Comparison of ENCODE assay signal across 8 cellular contexts in the genomic region with DNA sequence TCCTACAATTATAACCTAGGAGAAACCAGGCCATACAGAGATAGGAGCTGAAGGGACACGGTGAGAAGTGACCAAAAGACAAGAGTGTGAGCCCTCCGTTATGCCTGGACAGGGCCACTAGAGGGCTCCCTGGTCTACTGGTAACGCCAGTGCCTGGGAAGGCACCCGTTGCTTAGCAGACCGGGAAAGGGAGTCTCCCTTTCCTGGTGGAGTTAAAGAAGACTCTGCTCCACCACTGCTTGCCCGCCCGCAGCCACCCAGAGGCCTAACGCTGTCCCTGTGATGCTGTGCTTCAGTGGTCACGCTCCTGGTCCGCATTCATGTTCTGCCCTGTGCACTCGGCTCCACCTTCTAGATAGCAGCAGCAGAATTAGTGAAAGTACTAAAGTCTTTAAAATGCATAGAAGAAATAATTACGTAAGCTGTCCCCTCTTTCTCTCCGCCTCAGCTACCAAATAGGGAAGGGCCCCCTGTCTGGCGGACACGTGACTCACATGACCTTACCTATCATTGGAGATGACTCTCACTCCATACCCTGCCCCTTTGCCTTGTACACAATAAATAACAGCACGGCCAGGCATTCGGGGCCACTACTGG. TPM values are rescaled to one million over a fixed set of nuclear protein-coding genes. Genes with fewer than 3 reads are reported as not detected.
DNase-seq lines count a peak whose midpoint lies in the region; ATAC-seq, FAIRE-seq and TF ChIP-seq lines count a peak whose summit lies in the region.

No MANE protein-coding gene starts in this region.

- H3K27me3 Mint-ChIP-seq in activated CD4-positive, alpha-beta T cell treated with anti-CD3 and anti-CD28 coated beads for 36 hours = peaks cover 2% of the 10 kb centered on the region

- H3K27me3 ChIP-seq in HepG2 (ENCODE audit: control insufficient read depth in 1 of 2, insufficient read depth in 2 of 2, low read length in 2 of 2) = peaks cover 0 to 7% of the 10 kb centered on the region in 2 experiments; a peak in 3 of 5 replicates

- TF ChIP-seq RAD21 in HepG2 (CRISPR knock-in tag; IDR thresholded peaks at IDR 0.05) = peak; percentile 91

- peak; percentile 80 for DNase-seq in DMS114 treated with DMSO at 0.1 percent for 48 hours (lab: John Stamatoyannopoulos, UW; ENCODE audit: unreplicated experiment)
- DNase-seq in NCI-H446 treated with DMSO at 0.1 percent for 48 hours (lab: John Stamatoyannopoulos, UW) = peak; percentile 54
- peak; percentile 80 for DNase-seq in activated CD4-positive, alpha-beta T cell treated with anti-CD3 and anti-CD28 coated beads for 36 hours
- peak; percentile 82 for DNase-seq in coronary artery (ENCODE audit: low spot score)
- peak; percentile 80 for DNase-seq in HepG2 (ENCODE audit: low spot score)
- peak; percentile 62 to 69 for DNase-seq in stimulated activated CD4-positive, alpha-beta T cell treated with anti-CD3 and anti-CD28 coated beads, Interleukin-2, amount 100 ng/mL, for 48 hours
- no peak for DNase-seq in 8988T

- H3K9ac ChIP-seq in HepG2 (ENCODE audit: insufficient read depth, low read depth, low read length) = no peak overlapping the region

- H3K4me3 ChIP-seq in coronary artery (peak overlapping the region; percentile 58), HepG2 (replicated peaks in 1 of 3; ENCODE audit: insufficient read depth in 1 of 3, low read depth in 2 of 3, low read length in 3 of 3) (peak overlapping the region in 2 of 3 experiments; percentile 17 to 29; a peak in 1 of 6 replicates)

- H3K4me1 ChIP-seq in HepG2 (ENCODE audit: insufficient read depth, low read length) = peaks cover 6% of the 10 kb centered on the region; the same call in 1 of the 2 replicates

- BruUV-seq in HepG2 (replicated peaks; lab: Mats Ljungman, UMichigan) = no TSS peak

- TF ChIP-seq POLR2A in HepG2 (IDR thresholded peaks at IDR 0.05; ENCODE audit: insufficient read depth in 1 of 2, low read depth in 2 of 2, low read length in 2 of 2) = no peak

- TF ChIP-seq EP300 in HepG2 (IDR thresholded peaks at IDR 0.05; ENCODE audit: low read depth in 2 of 2, low read length in 2 of 2) (no peak), HepG2 (CRISPR knock-in tag; IDR thresholded peaks at IDR 0.05; ENCODE audit: borderline replicate concordance) (no peak)

- no peaks in the 10 kb centered on the region for H3K9me3 Mint-ChIP-seq in activated CD4-positive, alpha-beta T cell treated with anti-CD3 and anti-CD28 coated beads for 36 hours (ENCODE audit: low read depth)

- intact Hi-C loops in activated CD4-positive, alpha-beta T cell treated with anti-CD3 and anti-CD28 coated beads for 36 hours (cut with DNase I, micrococcal nuclease) = loop anchor here (2.0 to 10.0 kb wide), 3 partner anchors 58 to 341 kb away; no protein-coding TSS in a partner anchor
- intact Hi-C loops in HepG2 (cut with micrococcal nuclease; ENCODE audit: unreplicated experiment) = loop anchor here (1.0 kb wide), 1 partner anchor 43 kb away; no protein-coding TSS in a partner anchor

- H2AFZ ChIP-seq in HepG2 (ENCODE audit: low read length) = no peak overlapping the region

- ATAC-seq in HG02943 (IDR thresholded peaks at IDR 0.05; ENCODE audit: low read depth, unreplicated experiment) (peak; percentile 62), HepG2 (peak; percentile 96)
- peak; percentile 75 for ATAC-seq in activated CD4-positive, alpha-beta T cell treated with anti-CD3 and anti-CD28 coated beads for 36 hours

- no peaks in the 10 kb centered on the region for H4K20me1 ChIP-seq in HepG2 (ENCODE audit: insufficient read depth, low read length)

- H3K4me2 ChIP-seq in HepG2 (ENCODE audit: low read depth, low read length) = peak overlapping the region; percentile 68

- H3K4me1 Mint-ChIP-seq in activated CD4-positive, alpha-beta T cell treated with anti-CD3 and anti-CD28 coated beads for 36 hours = peaks cover 9% of the 10 kb centered on the region

- POLR2A ChIA-PET in activated CD4-positive, alpha-beta T cell treated with anti-CD3 and anti-CD28 coated beads for 36 hours (lab: Charles Lee) = no interaction called here
- POLR2A ChIA-PET in HepG2 (lab: Yijun Ruan, JAX) = interaction anchor here (1.0 to 1.3 kb wide), 3 partner anchors 43 to 62 kb away, joined by 3 to 4 read pairs (median 4); no protein-coding TSS in a partner anchor

- peak overlapping the region; percentile 6 for H3K27ac Mint-ChIP-seq in activated CD4-positive, alpha-beta T cell treated with anti-CD3 and anti-CD28 coated beads for 36 hours

- H3K4me3 Mint-ChIP-seq in activated CD4-positive, alpha-beta T cell treated with anti-CD3 and anti-CD28 coated beads for 36 hours = peak overlapping the region; percentile 71

- peak; percentile 88 for FAIRE-seq in HepG2 (lab: Jason Lieb, UNC)

- H3K79me2 ChIP-seq in HepG2 (ENCODE audit: insufficient read depth, low read length) = no peaks in the 10 kb centered on the region

- no peaks in the 10 kb centered on the region for H3K36me3 ChIP-seq in HepG2 (replicated peaks in 1 of 2; ENCODE audit: control insufficient read depth in 1 of 2, insufficient read depth in 2 of 2, low read length in 2 of 2)

- TF ChIP-seq CTCF in coronary artery (IDR thresholded peaks at IDR 0.05) (peak; percentile 83), HepG2 (CRISPR knock-in tag; IDR thresholded peaks at IDR 0.05) (peak; percentile 95)

- no peaks in the 10 kb centered on the region for H3K36me3 Mint-ChIP-seq in activated CD4-positive, alpha-beta T cell treated with anti-CD3 and anti-CD28 coated beads for 36 hours (ENCODE audit: low read depth)

- CTCF ChIA-PET in activated CD4-positive, alpha-beta T cell treated with anti-CD3 and anti-CD28 coated beads for 36 hours (lab: Charles Lee) = interaction anchor here (0.6 to 2.4 kb wide), 12 partner anchors 11 to 341 kb away, joined by 3 to 10 read pairs (median 4); a partner anchor contains a TSS
- CTCF ChIA-PET in HepG2 (lab: Yijun Ruan, JAX; ENCODE audit: low intra/inter-chr PET ratio, low total read pairs) = interaction anchor here (0.7 to 1.9 kb wide), 4 partner anchors 42 to 660 kb away, joined by 3 to 7 read pairs (median 4); no protein-coding TSS in a partner anchor

- in situ Hi-C loops in HepG2 (cut with HindIII; ENCODE audit: extremely low pct_ligation_motif_present, low pct_unique_long_range_greater_than_20kb) = no loop called here

- 10% methylated on average over 15 of the region's 17 CpGs for WGBS in HepG2 (ENCODE audit: low lambda C conversion rate)

- no peaks in the 10 kb centered on the region for H3K9me3 ChIP-seq in HepG2 (ENCODE audit: low read length)

- no peak overlapping the region for H3K27ac ChIP-seq in coronary artery
- H3K27ac ChIP-seq in HepG2 (ENCODE audit: extremely low read length, insufficient read depth, low read length) = no peak overlapping the region

RNA-seq across cellular contexts. Expression of a gene that starts 32.5 kb away (rescaled TPM):
- 10 to 100 TPM; 67.2 to 78.7 TPM for total RNA-seq in activated CD4-positive, alpha-beta T cell treated with anti-CD3 and anti-CD28 coated beads for 36 hours
- 118 and 194 TPM in 2 replicates for total RNA-seq in HepG2 (2016; rRNA removed; fragmentation: Illumina TruSeq; extraction: Trizol)
- 89.6 and 109 TPM in 2 replicates for total RNA-seq in HepG2 (2016; cell fraction: cytosol; rRNA removed; fragmentation: Illumina TruSeq; extraction: Trizol; ENCODE audit: low read depth)
- 120 and 181 TPM in 2 replicates for total RNA-seq in HepG2 (2016; cell fraction: insoluble cytoplasmic fraction; rRNA removed; fragmentation: Illumina TruSeq; extraction: Trizol)
- 185 and 203 TPM in 2 replicates for total RNA-seq in HepG2 (2016; cell fraction: membrane; rRNA removed; fragmentation: Illumina TruSeq; extraction: Trizol)
- total RNA-seq in HepG2 (2016; cell fraction: nucleus; rRNA removed; fragmentation: Illumina TruSeq; extraction: Trizol) = 159 and 179 TPM in 2 replicates
- polyA plus RNA-seq in HepG2 (2011; rRNA removed) = 167 and 220 TPM in 2 replicates
- polyA plus RNA-seq in HepG2 (2011; cell fraction: cytosol; rRNA removed) = 151 and 187 TPM in 2 replicates
- polyA plus RNA-seq in HepG2 (2011; cell fraction: nucleus; rRNA removed) = 68.9 and 73.8 TPM in 2 replicates
- polyA plus RNA-seq in HepG2 (2012) = 149 and 242 TPM in 2 replicates
- 230 and 315 TPM in 2 replicates for polyA plus RNA-seq in HepG2 (2016; cell fraction: cytosol; fragmentation: Illumina TruSeq; extraction: Trizol; ENCODE audit: low read depth)
- 186 and 202 TPM in 2 replicates for polyA plus RNA-seq in HepG2 (2016; cell fraction: insoluble cytoplasmic fraction; fragmentation: Illumina TruSeq; extraction: Trizol; ENCODE audit: low read depth)
- 266 and 311 TPM in 2 replicates for polyA plus RNA-seq in HepG2 (2016; cell fraction: membrane; fragmentation: Illumina TruSeq; extraction: Trizol; ENCODE audit: low read depth)
- 443 and 455 TPM in 2 replicates for polyA plus RNA-seq in HepG2 (2016; cell fraction: nucleus; fragmentation: Illumina TruSeq; extraction: Trizol; ENCODE audit: insufficient read depth, low read depth)
- polyA minus RNA-seq in HepG2 (2011; rRNA and poly(A)+ RNA removed; ENCODE audit: low replicate concordance) = 133 and 182 TPM in 2 replicates
- polyA minus RNA-seq in HepG2 (2011; cell fraction: cytosol; rRNA and poly(A)+ RNA removed) = 108 and 113 TPM in 2 replicates
- polyA minus RNA-seq in HepG2 (2011; cell fraction: nucleus; rRNA and poly(A)+ RNA removed) = 69.6 and 80.1 TPM in 2 replicates

RNA-seq across cellular contexts. Expression of a gene that starts 34.8 kb away (rescaled TPM):
- total RNA-seq in activated CD4-positive, alpha-beta T cell treated with anti-CD3 and anti-CD28 coated beads for 36 hours = under 1 TPM; 0.05 to 0.11 TPM
- not detected in 2 replicates for total RNA-seq in HepG2 (2016; rRNA removed; fragmentation: Illumina TruSeq; extraction: Trizol)
- total RNA-seq in HepG2 (2016; cell fraction: cytosol; rRNA removed; fragmentation: Illumina TruSeq; extraction: Trizol; ENCODE audit: low read depth) = not detected in 2 replicates
- 0.04 TPM in 1 of 2 replicates, not detected in the other for total RNA-seq in HepG2 (2016; cell fraction: insoluble cytoplasmic fraction; rRNA removed; fragmentation: Illumina TruSeq; extraction: Trizol)
- total RNA-seq in HepG2 (2016; cell fraction: membrane; rRNA removed; fragmentation: Illumina TruSeq; extraction: Trizol) = not detected in 2 replicates
- total RNA-seq in HepG2 (2016; cell fraction: nucleus; rRNA removed; fragmentation: Illumina TruSeq; extraction: Trizol) = not detected in 2 replicates
- polyA plus RNA-seq in HepG2 (2011; rRNA removed) = 0.03 TPM in 1 of 2 replicates, not detected in the other
- polyA plus RNA-seq in HepG2 (2011; cell fraction: cytosol; rRNA removed) = 0.01 TPM in 1 of 2 replicates, not detected in the other
- polyA plus RNA-seq in HepG2 (2011; cell fraction: nucleus; rRNA removed) = 0.27 and 0.42 TPM in 2 replicates
- not detected in 2 replicates for polyA plus RNA-seq in HepG2 (2012)
- polyA plus RNA-seq in HepG2 (2016; cell fraction: cytosol; fragmentation: Illumina TruSeq; extraction: Trizol; ENCODE audit: low read depth) = not detected in 2 replicates
- not detected in 2 replicates for polyA plus RNA-seq in HepG2 (2016; cell fraction: insoluble cytoplasmic fraction; fragmentation: Illumina TruSeq; extraction: Trizol; ENCODE audit: low read depth)
- polyA plus RNA-seq in HepG2 (2016; cell fraction: membrane; fragmentation: Illumina TruSeq; extraction: Trizol; ENCODE audit: low read depth) = not detected in 2 replicates
- not detected in 2 replicates for polyA plus RNA-seq in HepG2 (2016; cell fraction: nucleus; fragmentation: Illumina TruSeq; extraction: Trizol; ENCODE audit: insufficient read depth, low read depth)
- polyA minus RNA-seq in HepG2 (2011; rRNA and poly(A)+ RNA removed; ENCODE audit: low replicate concordance) = 0.20 TPM in 1 of 2 replicates, not detected in the other
- not detected in 2 replicates for polyA minus RNA-seq in HepG2 (2011; cell fraction: cytosol; rRNA and poly(A)+ RNA removed)
- 0.13 and 0.25 TPM in 2 replicates for polyA minus RNA-seq in HepG2 (2011; cell fraction: nucleus; rRNA and poly(A)+ RNA removed)
